22 cellular contexts compared by ENCODE assay signal in the genomic region with DNA sequence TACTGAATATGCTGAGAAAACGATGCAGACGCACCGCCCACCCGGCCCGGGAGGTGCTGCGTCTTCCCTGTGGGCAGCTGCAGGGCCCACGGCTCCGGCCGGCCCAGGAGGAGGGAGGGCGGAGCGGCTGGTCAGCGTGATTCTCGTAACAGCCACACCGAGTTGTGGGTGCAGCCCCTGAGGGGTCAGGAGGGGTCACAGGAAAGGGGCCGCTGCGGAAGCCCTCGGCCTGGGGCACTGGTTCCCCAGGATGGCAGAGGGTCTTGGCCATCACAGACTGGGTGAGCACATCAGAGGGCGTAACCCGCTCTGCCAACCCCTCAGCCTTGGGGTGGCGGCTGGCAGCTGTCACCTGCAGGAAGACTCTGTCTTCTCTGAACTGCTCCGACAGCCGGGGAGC.
DNase-seq lines count a peak whose midpoint lies in the region; ATAC-seq, FAIRE-seq and TF ChIP-seq lines count a peak whose summit lies in the region.
"Had no signal": no experiment of that assay in that cellular context is flagged by ENCODE, and none has a peak within 500 bp of the region (broad histone marks: within the 10 kb centered on the region; RNA-seq: fewer than 3 reads in every experiment).

No MANE protein-coding gene starts in this region.

- H3K4me3 ChIP-seq in HEK293 (ENCODE audit: low read depth, low read length), result no peak overlapping the region
- no peak overlapping the region for H3K4me3 ChIP-seq in kidney (ENCODE audit: low read length in 2 of 2)
- H3K4me3 ChIP-seq in osteoblast (ENCODE audit: insufficient read depth, low read length), result no peak overlapping the region
- H3K4me3 ChIP-seq: A549, GM12878 had no signal

- no peak for FAIRE-seq in kidney (lab: Jason Lieb, UNC)
- FAIRE-seq: A549, GM12878, HTR-8/SVneo had no signal

- H3K4me2 ChIP-seq in osteoblast (ENCODE audit: insufficient read depth, low read length), result no peak overlapping the region
- H3K4me2 ChIP-seq: A549 had no signal

- no peak overlapping the region for H3K9ac ChIP-seq in kidney (ENCODE audit: low read length in 2 of 2)

- no peaks in the 10 kb centered on the region for H4K20me1 ChIP-seq in osteoblast (ENCODE audit: insufficient read depth, low read length)

- CTCF ChIA-PET in HEK293 (lab: Yijun Ruan, JAX), result interaction anchor here (0.6 to 1.2 kb wide), 2 partner anchors 11 to 480 kb away, joined by 3 to 5 read pairs; no protein-coding TSS in a partner anchor

- no peak for ATAC-seq in Right ventricle myocardium superior (ENCODE audit: poor library complexity)
- ATAC-seq: A549, GM12878, HCT116 had no signal

- no peak overlapping the region for H3K27ac ChIP-seq in HEK293 (ENCODE audit: extremely low read depth, low read depth, low read length)
- H3K27ac ChIP-seq in kidney (ENCODE audit: low read depth in 2 of 2, low read length in 2 of 2), result no peak overlapping the region
- H3K27ac ChIP-seq in osteoblast (ENCODE audit: low read depth, low read length), result no peak overlapping the region
- H3K27ac ChIP-seq: 22Rv1, A549 had no signal

- intact Hi-C loops in Right ventricle myocardium superior (cut with DNase I) (no loop called here), cardiac septum (cut with DNase I) (no loop called here), kidney (cut with DNase I) (no loop called here)

- H3K4me1 ChIP-seq in HEK293 (ENCODE audit: control insufficient read depth, insufficient read depth, low read length) (no peaks in the 10 kb centered on the region), kidney (ENCODE audit: control insufficient read depth in 1 of 2, insufficient read depth in 1 of 2, low read depth in 1 of 2, low read length in 2 of 2) (peaks cover 6 to 7% of the 10 kb centered on the region in 2 donors), osteoblast (ENCODE audit: insufficient read depth, low read length) (peaks cover 3% of the 10 kb centered on the region)
- H3K4me1 ChIP-seq: A549 had no signal

- POLR2A ChIA-PET in HEK293 (lab: Yijun Ruan, JAX), result no interaction called here

- H3K27me3 ChIP-seq in osteoblast (ENCODE audit: insufficient read depth, low read length), result no peaks in the 10 kb centered on the region

- H3K9me3 ChIP-seq in HEK293 (ENCODE audit: control insufficient read depth, insufficient read depth, low read depth, low read length) (no peaks in the 10 kb centered on the region), kidney (ENCODE audit: control insufficient read depth in 1 of 2, low read length in 2 of 2) (no peaks in the 10 kb centered on the region), osteoblast (ENCODE audit: low read depth, low read length) (no peaks in the 10 kb centered on the region)
- H3K9me3 ChIP-seq: A549 had no signal

- no peak overlapping the region for H2AFZ ChIP-seq in osteoblast (ENCODE audit: low read length)

- no peaks in the 10 kb centered on the region for H3K79me2 ChIP-seq in osteoblast (ENCODE audit: insufficient read depth, low read length)

- DNase-seq in Right ventricle myocardium superior (peak; percentile 13), cardiac septum (ENCODE audit: low spot score) (no peak), kidney (peak; percentile 51), osteoblast (ENCODE audit: insufficient read length, low spot score, missing footprints) (peak; percentile 69), epidermal melanocyte (ENCODE audit: insufficient read length, low spot score) (no peak), amniotic stem cell (lab: John Stamatoyannopoulos, UW) (no peak)
- no peak for DNase-seq in activated CD4-positive, alpha-beta T cell treated with anti-CD3 and anti-CD28 coated beads, Interleukin-2, amount 50 U/mL, for 1 hour
- DNase-seq: C1 segment of cervical spinal cord; CD4-positive, CD25-positive, alpha-beta regulatory T cell; CD8-positive, alpha-beta memory T cell; DMS 273 treated with DMSO at 0.1 percent for 48 hours; DMS53; DND-41; EL; GOT3; H7 had no signal

- TF ChIP-seq CTCF in HEK293 (tag by site-specific recombination; IDR thresholded peaks at IDR 0.05) (no peak), kidney (IDR thresholded peaks at IDR 0.05; ENCODE audit: borderline replicate concordance, extremely low read depth, insufficient read depth) (no peak), osteoblast (IDR thresholded peaks at IDR 0.05; ENCODE audit: extremely low read depth, low read depth, low read length) (no peak)

- H3K36me3 ChIP-seq in HEK293 (ENCODE audit: control insufficient read depth in 2 of 2, insufficient read depth in 1 of 2, low read length in 2 of 2), result peaks cover 0 to 60% of the 10 kb centered on the region in 2 experiments; a peak in 2 of 3 replicates
- peaks cover 0 to 5% of the 10 kb centered on the region in 2 donors for H3K36me3 ChIP-seq in kidney (ENCODE audit: control insufficient read depth in 1 of 2, insufficient read depth in 2 of 2, low read length in 2 of 2)
- peaks cover 6% of the 10 kb centered on the region for H3K36me3 ChIP-seq in osteoblast (ENCODE audit: insufficient read depth, low read length)

TF ChIP-seq in HEK293, 187 proteins besides CTCF, POLR2A, EP300 and RAD21:
- TF ChIP-seq ZNF544 (tag by site-specific recombination; IDR thresholded peaks at IDR 0.05), result no peak
- 0 out of 2 replicates have a peak, but pooled peaks have one; percentile 14 for TF ChIP-seq ZNF600 (tag by site-specific recombination; IDR thresholded peaks at IDR 0.05)
- TF ChIP-seq EGR2 (tag by site-specific recombination; IDR thresholded peaks at IDR 0.05; ENCODE audit: low read depth), result 0 out of 2 replicates have a peak, but pooled peaks have one; percentile 20
- no peak for TF ChIP-seq ZNF274 (IDR thresholded peaks at IDR 0.05; ENCODE audit: low read length)
- TF ChIP-seq ZNF274 (tag by site-specific recombination; IDR thresholded peaks at IDR 0.05; ENCODE audit: borderline replicate concordance), result no peak
- TF ChIP-seq, protein P1, sequence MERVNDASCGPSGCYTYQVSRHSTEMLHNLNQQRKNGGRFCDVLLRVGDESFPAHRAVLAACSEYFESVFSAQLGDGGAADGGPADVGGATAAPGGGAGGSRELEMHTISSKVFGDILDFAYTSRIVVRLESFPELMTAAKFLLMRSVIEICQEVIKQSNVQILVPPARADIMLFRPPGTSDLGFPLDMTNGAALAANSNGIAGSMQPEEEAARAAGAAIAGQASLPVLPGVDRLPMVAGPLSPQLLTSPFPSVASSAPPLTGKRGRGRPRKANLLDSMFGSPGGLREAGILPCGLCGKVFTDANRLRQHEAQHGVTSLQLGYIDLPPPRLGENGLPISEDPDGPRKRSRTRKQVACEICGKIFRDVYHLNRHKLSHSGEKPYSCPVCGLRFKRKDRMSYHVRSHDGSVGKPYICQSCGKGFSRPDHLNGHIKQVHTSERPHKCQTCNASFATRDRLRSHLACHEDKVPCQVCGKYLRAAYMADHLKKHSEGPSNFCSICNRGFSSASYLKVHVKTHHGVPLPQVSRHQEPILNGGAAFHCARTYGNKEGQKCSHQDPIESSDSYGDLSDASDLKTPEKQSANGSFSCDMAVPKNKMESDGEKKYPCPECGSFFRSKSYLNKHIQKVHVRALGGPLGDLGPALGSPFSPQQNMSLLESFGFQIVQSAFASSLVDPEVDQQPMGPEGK (tag by site-specific recombination; IDR thresholded peaks at IDR 0.05), result no peak

Comparison
In these comparisons a context has a peak if more than half of its experiments do, and no peak if none do; other contexts are left out.
1. DNase-seq: peak in Right ventricle myocardium superior (single experiment), kidney (single experiment) and osteoblast (single experiment); none in cardiac septum (single experiment), activated CD4-positive, alpha-beta T cell treated with anti-CD3 and anti-CD28 coated beads, Interleukin-2, amount 50 U/mL, for 1 hour (single experiment), epidermal melanocyte (single experiment) and amniotic stem cell (single experiment).